In the genomic region with DNA sequence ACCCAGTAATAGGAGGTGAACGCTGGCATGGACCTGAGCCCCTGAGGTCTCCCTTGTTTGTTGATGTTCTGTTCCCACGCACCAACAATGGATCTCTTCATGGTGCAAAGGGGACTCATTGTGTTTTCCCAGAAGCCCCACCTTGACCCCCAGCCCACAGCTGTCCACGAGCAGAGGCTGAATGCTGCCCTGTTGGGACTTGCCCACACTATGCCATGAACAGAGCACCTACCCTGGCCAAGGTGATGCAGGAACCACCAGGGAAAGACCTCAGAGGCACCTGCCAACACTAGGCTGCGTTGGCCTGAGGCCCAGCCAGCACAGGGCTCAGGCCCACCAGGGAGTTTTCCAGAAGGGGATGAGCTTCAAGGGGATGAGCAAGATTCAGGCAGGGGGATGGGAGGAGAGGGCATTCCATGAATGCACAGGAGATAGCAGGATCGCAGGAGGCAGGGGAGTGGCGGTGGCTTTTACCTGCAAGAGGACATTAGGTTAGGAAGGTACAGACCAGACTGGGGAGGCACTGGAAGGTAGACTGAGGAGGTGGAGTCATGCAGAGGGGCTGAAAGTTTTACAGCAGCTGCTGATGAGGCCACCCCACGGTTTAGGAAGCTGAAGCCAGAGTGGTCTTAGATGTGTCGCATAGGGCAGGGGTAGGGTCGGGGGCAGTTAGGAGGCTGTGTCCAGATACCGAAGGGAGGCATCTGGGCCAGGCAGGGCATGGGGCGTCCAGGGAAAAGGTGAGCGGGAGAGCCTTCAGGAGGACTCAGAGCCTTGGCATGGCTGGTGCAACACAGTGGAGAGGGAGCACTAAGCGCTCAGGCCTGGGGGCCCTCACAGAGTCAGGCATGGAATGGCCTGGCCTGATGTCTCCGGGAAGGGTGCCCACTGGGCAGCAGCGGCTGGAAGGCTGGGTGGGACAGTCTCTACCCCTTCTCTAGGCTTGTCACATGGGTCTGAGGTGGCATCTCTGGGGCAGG, we compare ENCODE assay signal across 30 cellular contexts. TPM values are rescaled to one million over a fixed set of nuclear protein-coding genes. Genes with fewer than 3 reads are reported as not detected.
DNase-seq lines count a peak whose midpoint lies in the region; TF ChIP-seq lines count a peak whose summit lies in the region.
"Had no signal": no experiment of that assay in that cellular context is flagged by ENCODE, and none has a peak within 500 bp of the region (broad histone marks: within the 10 kb centered on the region; RNA-seq: fewer than 3 reads in every experiment).

No MANE protein-coding gene starts in this region.

- peaks cover 5% of the 10 kb centered on the region for H3K27me3 Mint-ChIP-seq in T-helper 2 cell treated with Interferon-gamma antibody and Interleukin-4, amounts not matched to agents 5 μg/mL and 100 μg/mL, for 36 hours (ENCODE audit: low read depth)
- peaks cover 9% of the 10 kb centered on the region for H3K27me3 Mint-ChIP-seq in glutamatergic neuron (ENCODE audit: unreplicated experiment)
- H3K27me3 Mint-ChIP-seq: activated naive CD8-positive, alpha-beta T cell treated with anti-CD3 and anti-CD28 coated beads for 36 hours; CD8-positive, alpha-beta memory T cell had no signal

- H3K4ac ChIP-seq in mesendoderm (ENCODE audit: low read depth, low read length) = no peak overlapping the region

- no peak overlapping the region for H3K4me3 ChIP-seq in mesendoderm (ENCODE audit: low read length)
- H3K4me3 ChIP-seq: K562, left ventricle myocardium inferior, MG63, psoas muscle, skin epidermis, thoracic aorta had no signal

- no peaks in the 10 kb centered on the region for H3K27me3 ChIP-seq in mesendoderm (ENCODE audit: insufficient read depth, low read length, poor library complexity)
- H3K27me3 ChIP-seq: MG63 had no signal

- TF ChIP-seq CTCF in glutamatergic neuron (IDR thresholded peaks at IDR 0.05; ENCODE audit: partially characterized antibody, unreplicated experiment) (no peak), GM20000 (IDR thresholded peaks at IDR 0.05; ENCODE audit: extremely low read depth, missing control alignments) (no peak)

- H4K8ac ChIP-seq in mesendoderm (ENCODE audit: low read depth, low read length) = no peak overlapping the region

- no peak overlapping the region for H2AK5ac ChIP-seq in mesendoderm (ENCODE audit: low read length)

- DNase-seq in T-helper 2 cell treated with Interferon-gamma antibody and Interleukin-4, amounts not matched to agents 5 μg/mL and 100 μg/mL, for 36 hours (ENCODE audit: low spot score) = no peak
- no peak for DNase-seq in T-helper 2 cell
- no peak for DNase-seq in mesendoderm
- DNase-seq in glutamatergic neuron = no peak
- DNase-seq in GDM1 (lab: John Stamatoyannopoulos, UW) = no peak
- no peak for DNase-seq in GM20000 (ENCODE audit: low spot score)
- DNase-seq: 8988T; activated CD4-positive, alpha-beta T cell treated with anti-CD3 and anti-CD28 coated beads, Interleukin-2, amount 50 U/mL, for 1 hour; activated naive CD8-positive, alpha-beta T cell treated with anti-CD3 and anti-CD28 coated beads for 36 hours; AML-193; CD8-positive, alpha-beta memory T cell; cerebellar nuclear complex; DMS79; effector CD4-positive, alpha-beta T cell; erythroblast; foreskin melanocyte; HFFc6; hippocampal formation; left ventricle myocardium inferior; MG63; NCI-H1417 treated with DMSO at 0.1 percent for 48 hours; NCI-H524; stimulated activated CD4-positive, alpha-beta T cell treated with anti-CD3 and anti-CD28 coated beads, Interleukin-2, amount 100 ng/mL, for 48 hours; stimulated activated naive CD4-positive, alpha-beta T cell; WERI-Rb-1 had no signal

- no peak overlapping the region for H4K5ac ChIP-seq in mesendoderm (ENCODE audit: low read length)

- WGBS in mesendoderm (ENCODE audit: extremely low coverage, insufficient coverage, low lambda C conversion rate) = no CpG with 5 or more reads among the region's 15 CpGs

- H2BK120ac ChIP-seq in mesendoderm (ENCODE audit: low read depth, low read length) = no peak overlapping the region

- no peak overlapping the region for H3K18ac ChIP-seq in mesendoderm (ENCODE audit: low read length)

- no peaks in the 10 kb centered on the region for H3K79me1 ChIP-seq in mesendoderm (ENCODE audit: low read length)

- H3K4me1 ChIP-seq in mesendoderm (ENCODE audit: control insufficient read depth, low read depth, low read length) = no peaks in the 10 kb centered on the region

- H3K9ac ChIP-seq in mesendoderm (ENCODE audit: low read length) = no peak overlapping the region

- no peak overlapping the region for H3K27ac ChIP-seq in mesendoderm (ENCODE audit: low read depth, low read length)
- H3K27ac ChIP-seq: left ventricle myocardium inferior, psoas muscle, thoracic aorta, WERI-Rb-1 had no signal

- H3K36me3 ChIP-seq in mesendoderm (ENCODE audit: control insufficient read depth, insufficient read depth, low read length) = no peaks in the 10 kb centered on the region
- H3K36me3 ChIP-seq: left ventricle myocardium inferior, MG63, thoracic aorta, WERI-Rb-1 had no signal

- H3K36me3 Mint-ChIP-seq in T-helper 2 cell treated with Interferon-gamma antibody and Interleukin-4, amounts not matched to agents 5 μg/mL and 100 μg/mL, for 36 hours (ENCODE audit: low read depth) = no peaks in the 10 kb centered on the region
- no peaks in the 10 kb centered on the region for H3K36me3 Mint-ChIP-seq in glutamatergic neuron (ENCODE audit: unreplicated experiment)
- H3K36me3 Mint-ChIP-seq: activated naive CD8-positive, alpha-beta T cell treated with anti-CD3 and anti-CD28 coated beads for 36 hours; CD8-positive, alpha-beta memory T cell had no signal

- no peak overlapping the region for H2BK15ac ChIP-seq in mesendoderm (replicated peaks; ENCODE audit: low read depth)

- peak overlapping the region; percentile 34 for H3K56ac ChIP-seq in mesendoderm (ENCODE audit: low read length)

- H3K23ac ChIP-seq in mesendoderm (ENCODE audit: low read length) = peak overlapping the region; percentile 45

- H2BK5ac ChIP-seq in mesendoderm (ENCODE audit: low read length) = no peak overlapping the region

- no peaks in the 10 kb centered on the region for H3K79me2 ChIP-seq in mesendoderm (ENCODE audit: control insufficient read depth, insufficient read depth, low read length)

- H3K27ac Mint-ChIP-seq in T-helper 2 cell treated with Interferon-gamma antibody and Interleukin-4, amounts not matched to agents 5 μg/mL and 100 μg/mL, for 36 hours = peak overlapping the region; percentile 29
- no peak overlapping the region for H3K27ac Mint-ChIP-seq in glutamatergic neuron (ENCODE audit: unreplicated experiment)
- H3K27ac Mint-ChIP-seq: activated naive CD8-positive, alpha-beta T cell treated with anti-CD3 and anti-CD28 coated beads for 36 hours; HFFc6 had no signal

- H3K4me3 Mint-ChIP-seq in T-helper 2 cell treated with Interferon-gamma antibody and Interleukin-4, amounts not matched to agents 5 μg/mL and 100 μg/mL, for 36 hours = no peak overlapping the region
- no peak overlapping the region for H3K4me3 Mint-ChIP-seq in glutamatergic neuron (ENCODE audit: unreplicated experiment)
- H3K4me3 Mint-ChIP-seq: activated naive CD8-positive, alpha-beta T cell treated with anti-CD3 and anti-CD28 coated beads for 36 hours; CD8-positive, alpha-beta memory T cell; HFFc6 had no signal

- peaks cover 2% of the 10 kb centered on the region for H3K4me1 Mint-ChIP-seq in T-helper 2 cell treated with Interferon-gamma antibody and Interleukin-4, amounts not matched to agents 5 μg/mL and 100 μg/mL, for 36 hours (ENCODE audit: low read depth)
- peaks cover 3% of the 10 kb centered on the region for H3K4me1 Mint-ChIP-seq in glutamatergic neuron (ENCODE audit: low read depth, unreplicated experiment)
- H3K4me1 Mint-ChIP-seq: activated naive CD8-positive, alpha-beta T cell treated with anti-CD3 and anti-CD28 coated beads for 36 hours; CD8-positive, alpha-beta memory T cell had no signal

- H3K4me2 ChIP-seq in mesendoderm (ENCODE audit: low read length) = no peak overlapping the region

- no peaks in the 10 kb centered on the region for H3K9me3 Mint-ChIP-seq in T-helper 2 cell treated with Interferon-gamma antibody and Interleukin-4, amounts not matched to agents 5 μg/mL and 100 μg/mL, for 36 hours
- peaks cover 1% of the 10 kb centered on the region for H3K9me3 Mint-ChIP-seq in glutamatergic neuron (ENCODE audit: unreplicated experiment)
- H3K9me3 Mint-ChIP-seq: activated naive CD8-positive, alpha-beta T cell treated with anti-CD3 and anti-CD28 coated beads for 36 hours; CD8-positive, alpha-beta memory T cell; HFFc6 had no signal

RNA-seq across cellular contexts. Expression of gene PHGR1, which starts 4.0 kb away (rescaled TPM):
- polyA plus RNA-seq in mesendoderm (2013, experiment 1 of 2) = not detected
- not detected for polyA plus RNA-seq in mesendoderm (2013, experiment 2 of 2)
- not detected for total RNA-seq in glutamatergic neuron (ENCODE audit: unreplicated experiment)
- total RNA-seq: activated naive CD8-positive, alpha-beta T cell treated with anti-CD3 and anti-CD28 coated beads for 36 hours; CD8-positive, alpha-beta memory T cell; HFFc6; K562; left ventricle myocardium inferior; psoas muscle; RPMI7951; thoracic aorta had no signal
- polyA plus RNA-seq: CD8-positive, alpha-beta memory T cell; K562 had no signal

RNA-seq across cellular contexts. Expression of gene CCDC9B, which starts 6.1 kb away (rescaled TPM):
- polyA plus RNA-seq in mesendoderm (2013, experiment 1 of 2) = 0.44 TPM
- 0.29 TPM for polyA plus RNA-seq in mesendoderm (2013, experiment 2 of 2)
- total RNA-seq in glutamatergic neuron (ENCODE audit: unreplicated experiment) = 0.49 TPM

RNA-seq across cellular contexts. Expression of gene DISP2, which starts 11.2 kb away (rescaled TPM):
- 1.6 TPM for polyA plus RNA-seq in mesendoderm (2013, experiment 1 of 2)
- polyA plus RNA-seq in mesendoderm (2013, experiment 2 of 2) = 1.1 TPM
- total RNA-seq in glutamatergic neuron (ENCODE audit: unreplicated experiment) = 44.3 TPM

RNA-seq across cellular contexts. Expression of gene INAFM2, which starts 23.4 kb away (rescaled TPM):
- polyA plus RNA-seq in mesendoderm (2013, experiment 1 of 2) = 17.9 TPM
- polyA plus RNA-seq in mesendoderm (2013, experiment 2 of 2) = 17.4 TPM
- 15.9 TPM for total RNA-seq in glutamatergic neuron (ENCODE audit: unreplicated experiment)

RNA-seq across cellular contexts. Expression of gene KNSTRN, which starts 35.7 kb away (rescaled TPM):
- polyA plus RNA-seq in mesendoderm (2013, experiment 1 of 2) = 59.1 TPM
- 60.3 TPM for polyA plus RNA-seq in mesendoderm (2013, experiment 2 of 2)
- 62.9 TPM for total RNA-seq in glutamatergic neuron (ENCODE audit: unreplicated experiment)
